9 cellular contexts compared by ENCODE assay signal in the genomic region with DNA sequence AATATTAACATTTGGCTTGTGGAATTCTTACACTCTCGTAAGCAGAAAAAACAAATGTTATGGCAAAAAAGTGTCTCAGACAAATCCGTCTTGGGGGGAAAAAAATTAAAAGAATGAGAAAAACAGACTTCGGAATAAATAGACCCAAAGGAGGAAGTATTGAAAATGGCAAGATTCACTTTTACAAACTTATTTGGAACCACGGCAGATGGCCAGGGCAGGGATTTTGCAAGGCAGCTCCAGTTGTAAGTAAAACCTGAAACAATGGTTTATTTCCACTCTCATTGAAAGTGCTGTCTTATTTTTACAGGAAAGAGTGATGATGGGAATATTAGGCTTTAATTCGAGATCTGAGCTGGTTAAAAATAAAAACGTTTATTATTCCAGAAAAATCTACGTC. TPM values are rescaled to one million over a fixed set of nuclear protein-coding genes. Genes with fewer than 3 reads are reported as not detected.
DNase-seq lines count a peak whose midpoint lies in the region; ATAC-seq, FAIRE-seq and TF ChIP-seq lines count a peak whose summit lies in the region.
"Had no signal": no experiment of that assay in that cellular context is flagged by ENCODE, and none has a peak within 500 bp of the region (broad histone marks: within the 10 kb centered on the region; RNA-seq: fewer than 3 reads in every experiment).

No MANE protein-coding gene starts in this region.

- no peaks in the 10 kb centered on the region; the same call in 2 of the 3 replicates for H3K9me3 ChIP-seq in GM12878 (replicated peaks; ENCODE audit: control insufficient read depth, insufficient read depth, low read length)
- no peaks in the 10 kb centered on the region for H3K9me3 ChIP-seq in right lobe of liver
- H3K9me3 ChIP-seq: MG63 had no signal

- TF ChIP-seq EP300 in GM12878 (IDR thresholded peaks at IDR 0.05; ENCODE audit: borderline replicate concordance in 1 of 2, control insufficient read depth in 1 of 2, low read depth in 2 of 2, low read length in 2 of 2): no peak

- peaks cover 8% of the 10 kb centered on the region for H3K4me1 Mint-ChIP-seq in stimulated activated naive CD8-positive, alpha-beta T cell treated with anti-CD3 and anti-CD28 coated beads, Interleukin-15, Interleukin-2, amounts not matched to agents 100 ng/mL and 50 ng/mL, for 24 hours (ENCODE audit: low read depth)
- H3K4me1 Mint-ChIP-seq in natural killer cell treated with Interleukin-12 subunit alpha and Interleukin-12 subunit beta and Interleukin-15 and Interleukin-18, amount 100 ng/mL, for 72 hours (ENCODE audit: low read depth in 2 of 2): peaks cover 4 to 6% of the 10 kb centered on the region in 2 donors

- FAIRE-seq in GM12878 (lab: Jason Lieb, UNC): no peak

- H3K9ac ChIP-seq in GM12878 (ENCODE audit: control insufficient read depth, insufficient read depth, low read length): no peak overlapping the region

- no peaks in the 10 kb centered on the region for H3K27me3 ChIP-seq in GM12878 (replicated peaks in 1 of 2; ENCODE audit: control insufficient read depth in 2 of 2, insufficient read depth in 2 of 2, low read length in 1 of 2)
- H3K27me3 ChIP-seq in right lobe of liver: no peaks in the 10 kb centered on the region
- peaks cover 4% of the 10 kb centered on the region for H3K27me3 ChIP-seq in H7 (ENCODE audit: control insufficient read depth, insufficient read depth, low read length)
- H3K27me3 ChIP-seq: MG63 had no signal

- no peak for TF ChIP-seq POLR2A in GM12878 (IDR thresholded peaks at IDR 0.05; ENCODE audit: low read depth, low read length)
- no peak for TF ChIP-seq POLR2A in right lobe of liver (IDR thresholded peaks at IDR 0.05)

- no peaks in the 10 kb centered on the region for H3K9me3 Mint-ChIP-seq in stimulated activated naive CD8-positive, alpha-beta T cell treated with anti-CD3 and anti-CD28 coated beads, Interleukin-15, Interleukin-2, amounts not matched to agents 100 ng/mL and 50 ng/mL, for 24 hours
- H3K9me3 Mint-ChIP-seq in natural killer cell treated with Interleukin-12 subunit alpha and Interleukin-12 subunit beta and Interleukin-15 and Interleukin-18, amount 100 ng/mL, for 72 hours: no peaks in the 10 kb centered on the region

- POLR2A ChIA-PET in GM12878 (lab: Charles Lee): interaction anchor here (0.5 to 1.2 kb wide), 3 partner anchors 104 to 754 kb away, joined by 3 to 5 read pairs (median 3); no protein-coding TSS in a partner anchor

- no peaks in the 10 kb centered on the region for H3K36me3 Mint-ChIP-seq in stimulated activated naive CD8-positive, alpha-beta T cell treated with anti-CD3 and anti-CD28 coated beads, Interleukin-15, Interleukin-2, amounts not matched to agents 100 ng/mL and 50 ng/mL, for 24 hours (ENCODE audit: low read depth)
- H3K36me3 Mint-ChIP-seq in natural killer cell treated with Interleukin-12 subunit alpha and Interleukin-12 subunit beta and Interleukin-15 and Interleukin-18, amount 100 ng/mL, for 72 hours: no peaks in the 10 kb centered on the region

- no peaks in the 10 kb centered on the region for H4K20me1 ChIP-seq in GM12878 (ENCODE audit: control insufficient read depth, insufficient read depth)

- in situ Hi-C loops in GM12878 (cut with MboI): no loop called here

- no peak for DNase-seq in stimulated activated naive CD8-positive, alpha-beta T cell treated with anti-CD3 and anti-CD28 coated beads, Interleukin-15, Interleukin-2, amounts not matched to agents 100 U/mL and 50 U/mL, for 24 hours
- no peak for DNase-seq in GM12878 (ENCODE audit: low read depth, low spot score)
- DNase-seq in natural killer cell treated with Interleukin-12 subunit alpha and Interleukin-12 subunit beta and Interleukin-15 and Interleukin-18, amount 100 ng/mL, for 72 hours (ENCODE audit: low spot score): no peak
- DNase-seq in right lobe of liver: no peak
- no peak for DNase-seq in H7
- DNase-seq in NCI-H2029 treated with DMSO at 0.1 percent for 48 hours (lab: John Stamatoyannopoulos, UW): no peak
- DNase-seq: MG63 had no signal

- H3K27ac Mint-ChIP-seq in stimulated activated naive CD8-positive, alpha-beta T cell treated with anti-CD3 and anti-CD28 coated beads, Interleukin-15, Interleukin-2, amounts not matched to agents 100 ng/mL and 50 ng/mL, for 24 hours: no peak overlapping the region
- peak overlapping the region; percentile 87 to 89 for H3K27ac Mint-ChIP-seq in natural killer cell treated with Interleukin-12 subunit alpha and Interleukin-12 subunit beta and Interleukin-15 and Interleukin-18, amount 100 ng/mL, for 72 hours

- H3K36me3 ChIP-seq in GM12878 (ENCODE audit: control insufficient read depth in 2 of 2, insufficient read depth in 2 of 2, low read length in 1 of 2): no peaks in the 10 kb centered on the region
- H3K36me3 ChIP-seq in right lobe of liver: no peaks in the 10 kb centered on the region
- no peaks in the 10 kb centered on the region for H3K36me3 ChIP-seq in H7 (replicated peaks; ENCODE audit: control insufficient read depth, insufficient read depth, low read length)
- H3K36me3 ChIP-seq: MG63 had no signal

- H3K4me1 ChIP-seq in GM12878 (ENCODE audit: control insufficient read depth, insufficient read depth, low read length): peaks cover 2% of the 10 kb centered on the region; the same call in 1 of the 2 replicates
- peaks cover 0 to 9% (median 0%) of the 10 kb centered on the region in 4 donors for H3K4me1 ChIP-seq in right lobe of liver

- H2AFZ ChIP-seq in GM12878 (ENCODE audit: control insufficient read depth, low read depth, low read length): no peak overlapping the region

- H3K27ac ChIP-seq in GM12878 (ENCODE audit: control insufficient read depth, insufficient read depth) (no peak overlapping the region), right lobe of liver (peak overlapping the region in 1 of 3 donors; percentile 98)

- H3K4me3 ChIP-seq in GM12878: no peak overlapping the region; the same call in 1 of the 2 replicates
- no peak overlapping the region for H3K4me3 ChIP-seq in right lobe of liver
- no peak overlapping the region for H3K4me3 ChIP-seq in H7 (ENCODE audit: insufficient read depth, low read depth, low read length)

- RAD21 ChIA-PET in GM12878 (lab: Charles Lee; ENCODE audit: unreplicated experiment): no interaction called here

- intact Hi-C loops in GM12878 (cut with micrococcal nuclease; ENCODE audit: unreplicated experiment) (loop anchor here (2.0 to 10.0 kb wide), 3 partner anchors 102 to 286 kb away; a partner anchor contains a TSS), right lobe of liver (cut with DNase I) (no loop called here)

- peak overlapping the region; percentile 84 for H3K4me3 Mint-ChIP-seq in stimulated activated naive CD8-positive, alpha-beta T cell treated with anti-CD3 and anti-CD28 coated beads, Interleukin-15, Interleukin-2, amounts not matched to agents 100 ng/mL and 50 ng/mL, for 24 hours
- peak overlapping the region; percentile 90 for H3K4me3 Mint-ChIP-seq in natural killer cell treated with Interleukin-12 subunit alpha and Interleukin-12 subunit beta and Interleukin-15 and Interleukin-18, amount 100 ng/mL, for 72 hours

- no peaks in the 10 kb centered on the region for H3K27me3 Mint-ChIP-seq in stimulated activated naive CD8-positive, alpha-beta T cell treated with anti-CD3 and anti-CD28 coated beads, Interleukin-15, Interleukin-2, amounts not matched to agents 100 ng/mL and 50 ng/mL, for 24 hours
- H3K27me3 Mint-ChIP-seq in natural killer cell treated with Interleukin-12 subunit alpha and Interleukin-12 subunit beta and Interleukin-15 and Interleukin-18, amount 100 ng/mL, for 72 hours: peaks cover 0 to 3% of the 10 kb centered on the region in 2 donors

- H3K79me2 ChIP-seq in GM12878 (ENCODE audit: control insufficient read depth, insufficient read depth, low read length): peaks cover 2% of the 10 kb centered on the region; the same call in 1 of the 2 replicates

- no peak for TF ChIP-seq RAD21 in GM12878 (IDR thresholded peaks at IDR 0.05; ENCODE audit: insufficient read depth, low read depth, low read length)

- no peak for ATAC-seq in stimulated activated naive CD8-positive, alpha-beta T cell treated with anti-CD3 and anti-CD28 coated beads, Interleukin-15, Interleukin-2, amounts not matched to agents 100 U/mL and 50 U/mL, for 24 hours
- no peak for ATAC-seq in GM12878
- ATAC-seq in natural killer cell treated with Interleukin-12 subunit alpha and Interleukin-12 subunit beta and Interleukin-15 and Interleukin-18, amount 100 ng/mL, for 72 hours: no peak
- ATAC-seq in GM18519 (IDR thresholded peaks at IDR 0.05; ENCODE audit: low FRiP score, unreplicated experiment): no peak
- ATAC-seq in right lobe of liver: no peak

- WGBS in GM12878 (ENCODE audit: insufficient coverage, insufficient replicate concordance, low lambda C conversion rate, missing lambda C conversion rate): 76% methylated on average over 7 of the region's 7 CpGs
- 68% methylated on average over 7 of the region's 7 CpGs for WGBS in right lobe of liver (ENCODE audit: insufficient coverage, low coverage, low lambda C conversion rate, missing lambda C conversion rate)

- TF ChIP-seq CTCF in GM12878 (IDR thresholded peaks at IDR 0.05 in 2 of 3, conservative IDR thresholded peaks at IDR 0.05 in 1 of 3; ENCODE audit: control insufficient read depth in 2 of 3, extremely low read depth in 1 of 3, insufficient read depth in 1 of 3, low read depth in 3 of 3, low read length in 3 of 3) (no peak), right lobe of liver (IDR thresholded peaks at IDR 0.05) (no peak)

- CTCF ChIA-PET in GM12878 (lab: Yijun Ruan, JAX): interaction anchor here (0.8 to 2.1 kb wide), 2 partner anchors 24 to 281 kb away, joined by 3 to 8 read pairs; no protein-coding TSS in a partner anchor

- H3K4me2 ChIP-seq in GM12878 (ENCODE audit: control insufficient read depth, insufficient read depth): no peak overlapping the region

- BruUV-seq in GM12878 (replicated peaks; lab: Mats Ljungman, UMichigan): TSS peak; percentile 78

- SMC1A ChIA-PET in GM12878 (lab: Charles Lee; ENCODE audit: uncharacterized antibody, unreplicated experiment): interaction anchor here (2.1 to 5.8 kb wide), 2 partner anchors 25 to 248 kb away, joined by 9 to 38 read pairs; no protein-coding TSS in a partner anchor

RNA-seq across cellular contexts. Expression of a gene that starts 1.5 kb away (rescaled TPM):
- 11.2 and 11.7 TPM in 2 replicates for total RNA-seq in GM12878 (2013; cell fraction: nucleolus; rRNA removed)
- total RNA-seq in GM12878 (2014; rRNA removed): 1.5 and 1.6 TPM in 2 replicates
- 2.3 and 2.4 TPM in 2 replicates for total RNA-seq in GM12878 (2014; rRNA removed; fragmentation: Illumina TruSeq; extraction: Trizol)
- total RNA-seq in GM12878 (2021): 1.2 and 1.8 TPM in 2 replicates
- 0.84 TPM for polyA plus RNA-seq in GM12878 (2011; ENCODE audit: low read depth)
- 4.9 and 5.2 TPM in 2 replicates for polyA plus RNA-seq in GM12878 (2011; rRNA removed)
- 3.1 and 3.3 TPM in 2 replicates for polyA plus RNA-seq in GM12878 (2011; cell fraction: cytosol; rRNA removed)
- polyA plus RNA-seq in GM12878 (2011; cell fraction: nucleus; rRNA removed): 5.5 and 8.3 TPM in 2 replicates
- 1.1 and 1.8 TPM in 2 replicates for polyA plus RNA-seq in GM12878 (2012)
- polyA plus RNA-seq in GM12878 (2014; fragmentation: Illumina TruSeq; extraction: Trizol): 2.5 and 2.8 TPM in 2 replicates
- under 1 TPM; 0.93 to 0.99 TPM for polyA plus RNA-seq in GM12878 (2014; fragmentation: Nextera tagmentation; extraction: Ambion mirVana)
- polyA plus RNA-seq in GM12878 (2014; rRNA removed): 1.2 and 1.5 TPM in 2 replicates
- 1 to 10 TPM; 2.4 TPM for polyA plus RNA-seq in GM12878 (2016; fragmentation: Nextera tagmentation; extraction: Ambion mirVana)
- 7.8 and 9.3 TPM in 2 replicates for polyA minus RNA-seq in GM12878 (2011; rRNA and poly(A)+ RNA removed)
- polyA minus RNA-seq in GM12878 (2011; cell fraction: cytosol; rRNA and poly(A)+ RNA removed): 1.7 and 2.7 TPM in 2 replicates
- polyA minus RNA-seq in GM12878 (2011; cell fraction: nucleus; rRNA and poly(A)+ RNA removed): 4.6 and 7.2 TPM in 2 replicates
- 1 to 10 TPM; 1.9 TPM for total RNA-seq in natural killer cell treated with Interleukin-12 subunit alpha and Interleukin-12 subunit beta and Interleukin-15 and Interleukin-18, amount 100 ng/mL, for 72 hours
- 1 to 10 TPM; 2.5 to 5.2 (median 3.3) TPM for total RNA-seq in right lobe of liver
- 2.0 and 2.3 TPM in 2 replicates for total RNA-seq in H7 (2014; rRNA removed; shearing (Covaris generic))
